10 cellular contexts compared by ENCODE assay signal in genomic region chr11:65383778-65384177, GRCh38. TPM values are rescaled to one million over a fixed set of nuclear protein-coding genes. Genes with fewer than 3 reads are reported as not detected.
DNase-seq lines count a peak whose midpoint lies in the region; ATAC-seq and TF ChIP-seq lines count a peak whose summit lies in the region.
"Had no signal": no experiment of that assay in that cellular context is flagged by ENCODE, and none has a peak within 500 bp of the region (broad histone marks: within the 10 kb centered on the region; RNA-seq: fewer than 3 reads in every experiment).

No MANE protein-coding gene starts in this region.

- H3K36me3 ChIP-seq in heart left ventricle, result peaks cover 0 to 6% (median 0%) of the 10 kb centered on the region in 9 donors
- no peaks in the 10 kb centered on the region for H3K36me3 ChIP-seq in urinary bladder (ENCODE audit: insufficient read depth)

- DNase-seq in heart left ventricle (no peak), Right ventricle myocardium inferior (ENCODE audit: missing footprints) (no peak), naive B cell (no peak), GF-D8 (lab: John Stamatoyannopoulos, UW) (no peak)
- DNase-seq: COR-L47; stimulated activated CD8-positive, alpha-beta memory T cell treated with anti-CD3 and anti-CD28 coated beads, Interleukin-4, amount 100 ng/mL, for 48 hours had no signal

- no peaks in the 10 kb centered on the region for H3K9me3 Mint-ChIP-seq in brain
- H3K9me3 Mint-ChIP-seq in naive B cell, result no peaks in the 10 kb centered on the region

- no peaks in the 10 kb centered on the region for H3K27me3 ChIP-seq in heart left ventricle

- no peaks in the 10 kb centered on the region for H3K36me3 Mint-ChIP-seq in brain
- H3K36me3 Mint-ChIP-seq in naive B cell, result no peaks in the 10 kb centered on the region

- H3K27me3 Mint-ChIP-seq in brain (no peaks in the 10 kb centered on the region), naive B cell (no peaks in the 10 kb centered on the region)

- no peak for TF ChIP-seq POLR2A in heart left ventricle (IDR thresholded peaks at IDR 0.05)

- peak overlapping the region in 11 of 12 donors; percentile 90 to 99 (median 96) for H3K27ac ChIP-seq in heart left ventricle
- peak overlapping the region; percentile 70 for H3K27ac ChIP-seq in urinary bladder (ENCODE audit: low read depth)

- intact Hi-C loops in heart left ventricle (cut with DNase I), result loop anchor here in 7 of 10 donors (2.0 to 5.0 kb wide), 6 partner anchors 33 to 129 kb away; no protein-coding TSS in a partner anchor
- intact Hi-C loops in Right ventricle myocardium inferior (cut with DNase I), result loop anchor here (2.0 to 5.0 kb wide), 2 partner anchors 35 to 89 kb away; no protein-coding TSS in a partner anchor

- 90 to 93% (median 91%) methylated on average over 6 of the region's 6 CpGs for WGBS in heart left ventricle, 4 donors
- WGBS in urinary bladder, result 90% methylated on average over 6 of the region's 6 CpGs

- H3K4me3 ChIP-seq in heart left ventricle (no peak overlapping the region), urinary bladder (ENCODE audit: low read depth, low read length) (no peak overlapping the region)

- H3K4me1 Mint-ChIP-seq in brain (peaks cover 53% of the 10 kb centered on the region), naive B cell (peaks cover 36 to 62% (median 50%) of the 10 kb centered on the region in 3 donors)

- TF ChIP-seq CTCF in heart left ventricle (IDR thresholded peaks at IDR 0.05) (no peak), brain (conservative IDR thresholded peaks at IDR 0.05) (no peak)

- no peak for ATAC-seq in heart left ventricle
- ATAC-seq in Right ventricle myocardium inferior, result no peak
- ATAC-seq in naive B cell (ENCODE audit: low read depth in 2 of 2), result no peak
- no peak for ATAC-seq in HG02973 (IDR thresholded peaks at IDR 0.05; ENCODE audit: unreplicated experiment)
- no peak for ATAC-seq in GM19455 (IDR thresholded peaks at IDR 0.05; ENCODE audit: unreplicated experiment)

- H3K27ac Mint-ChIP-seq in brain (peak overlapping the region; percentile 14 to 97 (median 71)), naive B cell (peak overlapping the region; percentile 17 to 97 (median 87))

- H3K9me3 ChIP-seq in heart left ventricle, result no peaks in the 10 kb centered on the region

- H3K4me1 ChIP-seq in heart left ventricle (peaks cover 14 to 76% (median 50%) of the 10 kb centered on the region in 12 donors), urinary bladder (ENCODE audit: insufficient read depth) (no peaks in the 10 kb centered on the region)

- peak overlapping the region in 4 of 5 experiments; percentile 6 to 68 (median 28) for H3K4me3 Mint-ChIP-seq in brain
- H3K4me3 Mint-ChIP-seq in naive B cell, result peak overlapping the region; percentile 35 to 92 (median 76)

RNA-seq across cellular contexts. Expression of gene SLC25A45, which starts 1.3 kb away (rescaled TPM):
- total RNA-seq in heart left ventricle (10 to 100 TPM in 1 of 9 donors, 1 to 10 TPM in 8; 3.8 to 11.6 (median 6.6) TPM), Right ventricle myocardium inferior (5.6 TPM), urinary bladder (5.0 TPM)
- polyA plus RNA-seq in heart left ventricle (1 to 10 TPM; 3.8 to 6.6 TPM), brain (ENCODE audit: insufficient read depth, low read depth, low replicate concordance) (4.0 TPM), naive B cell (ENCODE audit: low read depth in 6 of 6) (10 to 100 TPM; 10.2 to 35.1 (median 16.2) TPM), urinary bladder (4.3 TPM)

RNA-seq across cellular contexts. Expression of gene FRMD8, which starts 2.7 kb away (rescaled TPM):
- 10 to 100 TPM in 7 of 9 donors, 1 to 10 TPM in 2; 6.1 to 24.1 (median 11.3) TPM for total RNA-seq in heart left ventricle
- polyA plus RNA-seq in heart left ventricle, result 10 to 100 TPM in 1 of 2 donors, 1 to 10 TPM in 1; 8.0 to 16.3 TPM
- total RNA-seq in Right ventricle myocardium inferior, result 8.2 TPM
- polyA plus RNA-seq in brain (ENCODE audit: insufficient read depth, low read depth, low replicate concordance), result 20.3 TPM
- polyA plus RNA-seq in naive B cell (ENCODE audit: low read depth in 6 of 6), result 10 to 100 TPM; 45.3 to 64.6 (median 53.8) TPM
- 17.3 TPM for total RNA-seq in urinary bladder
- 26.3 TPM for polyA plus RNA-seq in urinary bladder

RNA-seq across cellular contexts. Expression of gene TIGD3, which starts 29.2 kb away (rescaled TPM):
- total RNA-seq in heart left ventricle (under 1 TPM in 7 of 9 donors, not detected in 2; 0.19 to 0.91 (median 0.47) TPM), Right ventricle myocardium inferior (0.54 TPM), urinary bladder (0.11 TPM)
- polyA plus RNA-seq in heart left ventricle (under 1 TPM; 0.29 to 0.42 TPM), brain (ENCODE audit: insufficient read depth, low read depth, low replicate concordance) (7.1 TPM), naive B cell (ENCODE audit: low read depth in 6 of 6) (1 to 10 TPM; 1.5 to 3.3 (median 1.8) TPM), urinary bladder (0.16 TPM)

RNA-seq across cellular contexts. Expression of gene NEAT1, which starts 38.8 kb away (rescaled TPM):
- 100 to 1,000 TPM in 7 of 9 donors, 10 to 100 TPM in 2; 17.0 to 760 (median 507) TPM for total RNA-seq in heart left ventricle
- polyA plus RNA-seq in heart left ventricle, result 100 to 1,000 TPM; 104 to 532 TPM
- 457 TPM for total RNA-seq in Right ventricle myocardium inferior
- 3.8 TPM for polyA plus RNA-seq in brain (ENCODE audit: insufficient read depth, low read depth, low replicate concordance)
- polyA plus RNA-seq in naive B cell (ENCODE audit: low read depth in 6 of 6), result 1 to 10 TPM in 5 of 6 donors, under 1 TPM in 1; 0.88 to 4.2 (median 1.2) TPM
- total RNA-seq in urinary bladder, result 104 TPM
- polyA plus RNA-seq in urinary bladder, result 450 TPM

RNA-seq across cellular contexts. Expression of gene DPF2, which starts 50.1 kb away (rescaled TPM):
- total RNA-seq in heart left ventricle (10 to 100 TPM; 41.0 to 55.4 (median 46.2) TPM), Right ventricle myocardium inferior (51.6 TPM), urinary bladder (29.3 TPM)
- polyA plus RNA-seq in heart left ventricle (10 to 100 TPM; 22.9 to 35.1 TPM), brain (ENCODE audit: insufficient read depth, low read depth, low replicate concordance) (75.7 TPM), naive B cell (ENCODE audit: low read depth in 6 of 6) (100 to 1,000 TPM in 1 of 6 donors, 10 to 100 TPM in 5; 68.1 to 104 (median 91.9) TPM), urinary bladder (55.2 TPM)
